In the genomic region with DNA sequence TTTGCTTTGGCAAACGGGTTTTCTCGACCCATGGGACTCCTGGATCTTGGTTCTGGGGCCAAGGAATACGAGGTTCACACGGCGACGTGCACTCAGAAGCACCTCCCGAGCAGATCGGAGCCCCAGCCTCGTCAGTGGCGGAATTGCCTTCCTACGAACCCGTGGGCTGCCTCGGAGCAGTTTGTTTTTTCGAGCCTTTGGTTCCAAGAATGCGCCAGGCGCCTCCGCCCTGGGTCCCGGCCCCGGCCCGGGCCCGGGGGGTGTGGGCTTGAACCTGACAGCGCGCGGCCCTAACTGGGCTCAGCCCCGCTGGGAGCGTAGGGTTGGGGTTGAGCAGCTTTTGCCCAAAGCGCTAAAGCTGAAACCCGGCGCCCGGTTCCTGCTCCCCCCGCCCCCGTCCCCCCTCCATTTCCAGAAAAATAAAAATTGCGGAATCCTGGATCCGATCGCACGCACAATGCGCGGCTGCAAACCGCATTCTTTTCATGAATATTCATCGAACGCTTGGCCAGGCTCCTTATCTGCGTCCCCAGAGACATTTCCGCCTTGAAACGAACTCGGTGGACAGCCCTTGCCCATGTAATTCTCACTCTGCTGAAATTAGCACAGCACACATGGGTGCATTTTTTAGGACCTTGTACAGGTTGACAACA, we compare ENCODE assay signal across 8 cellular contexts. TPM values are rescaled to one million over a fixed set of nuclear protein-coding genes. Genes with fewer than 3 reads are reported as not detected.
DNase-seq lines count a peak whose midpoint lies in the region; ATAC-seq, FAIRE-seq and TF ChIP-seq lines count a peak whose summit lies in the region.

No MANE protein-coding gene starts in this region.

- H3K23me2 ChIP-seq in H1 (ENCODE audit: low read depth, low read length): peaks cover 12% of the 10 kb centered on the region; the same call in 1 of the 2 replicates

- H3K4me3 ChIP-seq in PC-3 (ENCODE audit: low read length) (peak overlapping the region; percentile 83), H1 (ENCODE audit: extremely low read depth in 1 of 4, insufficient read depth in 2 of 4, low read depth in 3 of 4, low read length in 4 of 4) (peak overlapping the region; percentile 92 to 97 (median 94)), mucosa of descending colon (peak overlapping the region; percentile 24), uterus (peak overlapping the region; percentile 60 to 64)

- H2BK12ac ChIP-seq in H1 (ENCODE audit: low read depth, low read length): no peak overlapping the region; the same call in 1 of the 2 replicates

- no peak for TF ChIP-seq RAD21 in H1 (IDR thresholded peaks at IDR 0.05 in 1 of 2, conservative IDR thresholded peaks at IDR 0.05 in 1 of 2; ENCODE audit: low read depth in 2 of 2, low read length in 2 of 2)

- peak overlapping the region; percentile 82 for H4K91ac ChIP-seq in H1 (replicated peaks; ENCODE audit: insufficient read length, low read length)

- H2AFZ ChIP-seq in PC-3 (ENCODE audit: low read length): peak overlapping the region; percentile 90
- H2AFZ ChIP-seq in H1 (ENCODE audit: low read length): no peak overlapping the region

- H2BK15ac ChIP-seq in H1 (ENCODE audit: low read length): 0 out of 2 replicates have a peak overlapping the region, but pooled peaks have one; percentile 53

- 2% methylated on average over 24 of the region's 45 CpGs; no CpG with 5 or more reads in 1 of the 2 experiments for WGBS in H1 (ENCODE audit: extremely low coverage in 1 of 2, insufficient coverage in 1 of 2, insufficient read length in 1 of 2, insufficient replicate concordance in 2 of 2, low coverage in 1 of 2, low lambda C conversion rate in 2 of 2, missing lambda C conversion rate in 1 of 2), 2 experiments

- no peak overlapping the region for H2BK120ac ChIP-seq in H1 (replicated peaks; ENCODE audit: low read depth, low read length)

- no peak overlapping the region for H2AK5ac ChIP-seq in H1 (ENCODE audit: low read depth, low read length)

- H4K20me1 ChIP-seq in PC-3 (ENCODE audit: low read length) (peaks cover 9% of the 10 kb centered on the region), H1 (replicated peaks in 1 of 2; ENCODE audit: control insufficient read depth in 1 of 2, insufficient read depth in 2 of 2, low read length in 2 of 2) (peaks cover 9 to 18% of the 10 kb centered on the region in 2 experiments)

- no peak; a peak in 1 of 3 replicates for TF ChIP-seq POLR2A in H1 (IDR thresholded peaks at IDR 0.05; ENCODE audit: control extremely low read depth in 1 of 2, low read depth in 2 of 2, low read length in 2 of 2)
- no peak for TF ChIP-seq POLR2A in uterus (IDR thresholded peaks at IDR 0.05)

- no peaks in the 10 kb centered on the region for H3K9me2 ChIP-seq in PC-3 (replicated peaks; ENCODE audit: low read length)

- H3K9ac ChIP-seq in PC-3 (ENCODE audit: low read length) (peak overlapping the region; percentile 74), H1 (replicated peaks in 1 of 4; ENCODE audit: extremely low read depth in 1 of 4, low read depth in 3 of 4, low read length in 3 of 4) (peak overlapping the region; percentile 65 to 84 (median 76))

- ATAC-seq in HG02610 (IDR thresholded peaks at IDR 0.05; ENCODE audit: unreplicated experiment) (peak; percentile 34), PC-3 (peak; percentile 29), mucosa of descending colon (peak; percentile 32)
- ATAC-seq in activated naive CD4-positive, alpha-beta T cell treated with anti-CD3 and anti-CD28 coated beads, Interleukin-2, amount 50 U/mL, for 72 hours: no peak

- peak overlapping the region; percentile 74 for H4K5ac ChIP-seq in H1 (ENCODE audit: insufficient read length, low read depth, low read length)

- H3K27ac ChIP-seq in PC-3 (ENCODE audit: low read length) (peak overlapping the region; percentile 31), H1 (ENCODE audit: low read depth, low read length) (0 out of 2 replicates have a peak overlapping the region, but pooled peaks have one; percentile 29), uterus (peak overlapping the region; percentile 73 to 76)

- H3K4me1 ChIP-seq in PC-3 (ENCODE audit: insufficient read depth, low read length) (peaks cover 29% of the 10 kb centered on the region), H1 (replicated peaks in 1 of 4; ENCODE audit: control insufficient read depth in 3 of 4, insufficient read depth in 4 of 4, low read length in 3 of 4) (peaks cover 2 to 17% (median 10%) of the 10 kb centered on the region in 4 experiments), mucosa of descending colon (ENCODE audit: low read depth) (peaks cover 9% of the 10 kb centered on the region), uterus (no peaks in the 10 kb centered on the region)

- H3K36me3 ChIP-seq in PC-3 (ENCODE audit: low read depth, low read length) (peaks cover 15% of the 10 kb centered on the region; the same call in 1 of the 2 replicates), H1 (ENCODE audit: control insufficient read depth in 2 of 4, insufficient read depth in 4 of 4, low read length in 3 of 4) (peaks cover 0 to 8% (median 0%) of the 10 kb centered on the region in 4 experiments; a peak in 1 of 8 replicates), mucosa of descending colon (ENCODE audit: low read depth) (no peaks in the 10 kb centered on the region), uterus (no peaks in the 10 kb centered on the region)

- BruUV-seq in PC-3 (replicated peaks; lab: Mats Ljungman, UMichigan): no TSS peak

- H3K79me2 ChIP-seq in PC-3 (ENCODE audit: low read length) (peaks cover 59% of the 10 kb centered on the region), H1 (ENCODE audit: control insufficient read depth in 1 of 2, insufficient read depth in 2 of 2, low read length in 2 of 2) (peaks cover 13 to 53% of the 10 kb centered on the region in 2 experiments)

- CTCF ChIA-PET in PC-3 (lab: Charles Lee) (interaction anchor here (0.6 kb wide), 1 partner anchor 1063 kb away, joined by 4 read pairs; no protein-coding TSS in a partner anchor), H1 (lab: Charles Lee; ENCODE audit: partially characterized antibody) (interaction anchor here (0.6 kb wide), 1 partner anchor 1088 kb away, joined by 3 read pairs; no protein-coding TSS in a partner anchor)

- H3K9me3 Mint-ChIP-seq in activated naive CD4-positive, alpha-beta T cell treated with anti-CD3 and anti-CD28 coated beads, Interleukin-2, amount 50 U/mL, for 72 hours: no peaks in the 10 kb centered on the region

- H4K8ac ChIP-seq in H1 (ENCODE audit: extremely low read depth, insufficient read depth, low read length): peak overlapping the region; percentile 89

- TF ChIP-seq CTCF in PC-3 (conservative IDR thresholded peaks at IDR 0.05; ENCODE audit: low read depth, low read length): no peak
- TF ChIP-seq CTCF in H1 (IDR thresholded peaks at IDR 0.05; ENCODE audit: control extremely low read depth in 1 of 3, insufficient read depth in 1 of 3, low read depth in 1 of 3, low read length in 3 of 3): no peak
- no peak for TF ChIP-seq CTCF in mucosa of descending colon (IDR thresholded peaks at IDR 0.05)
- TF ChIP-seq CTCF in uterus (IDR thresholded peaks at IDR 0.05): no peak

- H3K56ac ChIP-seq in H1 (replicated peaks; ENCODE audit: insufficient read length, low read depth, low read length): peak overlapping the region; percentile 47

- peak overlapping the region; percentile 91 for H3K4ac ChIP-seq in H1 (replicated peaks; ENCODE audit: insufficient read length, low read depth, low read length)

- POLR2A ChIA-PET in PC-3 (lab: Charles Lee; ENCODE audit: unreplicated experiment) (no interaction called here), H1 (lab: Charles Lee; ENCODE audit: partially characterized antibody) (interaction anchor here (0.7 kb wide), 1 partner anchor 787 kb away, joined by 3 read pairs; no protein-coding TSS in a partner anchor)

- no peak for TF ChIP-seq EP300 in H1 (IDR thresholded peaks at IDR 0.05; ENCODE audit: borderline replicate concordance in 1 of 2, low read depth in 2 of 2, low read length in 2 of 2)

- H3K27me3 ChIP-seq in PC-3 (ENCODE audit: low read length) (no peaks in the 10 kb centered on the region), H1 (replicated peaks in 1 of 4; ENCODE audit: control insufficient read depth in 3 of 4, extremely low read depth in 1 of 4, insufficient read depth in 3 of 4, low read length in 3 of 4) (no peaks in the 10 kb centered on the region), uterus (no peaks in the 10 kb centered on the region)

- DNase-seq in NOMO-1 (lab: John Stamatoyannopoulos, UW; ENCODE audit: unreplicated experiment in 2 of 2): peak; percentile 59 to 64
- no peak for DNase-seq in NOMO-1 treated with dmso at 0.1 percent for 144 hours (lab: John Stamatoyannopoulos, UW; ENCODE audit: unreplicated experiment)
- peak; percentile 63 for DNase-seq in PC-3
- peak in 1 of 2 experiments; percentile 62 for DNase-seq in H1 (ENCODE audit: low read depth in 1 of 2, low spot score in 2 of 2)
- DNase-seq in mucosa of descending colon: peak; percentile 38 to 52 (median 42)
- DNase-seq in uterus: peak; percentile 21 to 30
- no peak for DNase-seq in activated naive CD4-positive, alpha-beta T cell treated with anti-CD3 and anti-CD28 coated beads, Interleukin-2, amount 50 U/mL, for 72 hours (ENCODE audit: low spot score in 2 of 2)

- peak overlapping the region; percentile 91 for H3K4me2 ChIP-seq in PC-3 (ENCODE audit: low read length)
- H3K4me2 ChIP-seq in H1 (ENCODE audit: insufficient read depth in 1 of 2, low read depth in 2 of 2, low read length in 2 of 2): peak overlapping the region; percentile 84 to 94

- H3K79me1 ChIP-seq in H1 (ENCODE audit: low read depth, low read length): 0 out of 2 replicates have a peak, but pooled peaks cover 2% of the 10 kb centered on the region

- H3K36me3 Mint-ChIP-seq in activated naive CD4-positive, alpha-beta T cell treated with anti-CD3 and anti-CD28 coated beads, Interleukin-2, amount 50 U/mL, for 72 hours: peaks cover 0 to 16% of the 10 kb centered on the region in 2 donors

- intact Hi-C loops in PC-3 (cut with micrococcal nuclease): loop anchor here (2.0 to 5.0 kb wide), 5 partner anchors 39 to 734 kb away; no protein-coding TSS in a partner anchor
- intact Hi-C loops in mucosa of descending colon (cut with DNase I, micrococcal nuclease): loop anchor here in 1 of 2 donors (10.0 kb wide), 1 partner anchor 1096 kb away; no protein-coding TSS in a partner anchor
- intact Hi-C loops in uterus (cut with DNase I; ENCODE audit: low total_unique reads): no loop called here

- H2BK20ac ChIP-seq in H1 (ENCODE audit: low read length): no peak overlapping the region

- peak overlapping the region; percentile 62; the same call in 1 of the 2 replicates for H2BK5ac ChIP-seq in H1 (ENCODE audit: low read depth, low read length)

- no peaks in the 10 kb centered on the region for H3F3A ChIP-seq in PC-3 (ENCODE audit: low read length, unreplicated experiment)

- H3K9me3 ChIP-seq in PC-3 (ENCODE audit: low read length): no peaks in the 10 kb centered on the region
- H3K9me3 ChIP-seq in H1 (ENCODE audit: insufficient read depth in 2 of 2, low read depth in 1 of 2, low read length in 1 of 2): no peaks in the 10 kb centered on the region
- H3K9me3 ChIP-seq in mucosa of descending colon: no peaks in the 10 kb centered on the region
- H3K9me3 ChIP-seq in uterus: no peaks in the 10 kb centered on the region

- FAIRE-seq in H1 (lab: Jason Lieb, UNC): no peak

- H3K18ac ChIP-seq in H1 (ENCODE audit: extremely low read depth, low read length): peak overlapping the region; percentile 84

- H3K27ac Mint-ChIP-seq in activated naive CD4-positive, alpha-beta T cell treated with anti-CD3 and anti-CD28 coated beads, Interleukin-2, amount 50 U/mL, for 72 hours: no peak overlapping the region

- H3K23ac ChIP-seq in H1 (ENCODE audit: insufficient read length): no peak overlapping the region

- peak overlapping the region; percentile 89 for H3K14ac ChIP-seq in H1 (ENCODE audit: insufficient read length)

RNA-seq across cellular contexts. Expression of gene BASP1, which starts 1.0 kb away (rescaled TPM):
- total RNA-seq in PC-3 (2014; rRNA removed) (169 and 273 TPM in 2 replicates), mucosa of descending colon (10 to 100 TPM in 1 of 3 donors, 1 to 10 TPM in 2; 3.6 to 10.6 (median 8.6) TPM), uterus (10 to 100 TPM; 21.5 to 64.8 (median 26.7) TPM)
- total RNA-seq in H1 (2021; fragmentation: NEBNext Ultra II Directional; extraction: Animal tissue kit (Norgen Biotek cat#: 25700)): 95.2 and 97.7 TPM in 2 replicates
- 66.2 and 104 TPM in 2 replicates for polyA plus RNA-seq in H1 (2011; rRNA removed)
- 91.7 TPM for polyA plus RNA-seq in H1 (2011; cell fraction: cytosol; rRNA removed)
- 24.6 TPM for polyA plus RNA-seq in H1 (2011; cell fraction: nucleus; rRNA removed)
- 70.7 to 85.8 TPM (median 73.4 TPM) in 4 replicates for polyA plus RNA-seq in H1 (2012, experiment 1 of 2)
- polyA plus RNA-seq in H1 (2012, experiment 2 of 2): 56.0 TPM
- 163 TPM for polyA plus RNA-seq in H1 (2013, experiment 1 of 2)
- 165 TPM for polyA plus RNA-seq in H1 (2013, experiment 2 of 2)
- 11.9 and 14.6 TPM in 2 replicates for polyA minus RNA-seq in H1 (2011; rRNA and poly(A)+ RNA removed)
- polyA minus RNA-seq in H1 (2011; cell fraction: cytosol; rRNA and poly(A)+ RNA removed): 30.3 TPM
- polyA minus RNA-seq in H1 (2011; cell fraction: nucleus; rRNA and poly(A)+ RNA removed): 21.8 TPM
- under 1 TPM; 0.16 to 0.76 TPM for total RNA-seq in activated naive CD4-positive, alpha-beta T cell treated with anti-CD3 and anti-CD28 coated beads, Interleukin-2, amount 50 U/mL, for 72 hours

Comparison
In these comparisons a context has a peak if more than half of its experiments do, and no peak if none do; other contexts are left out.
1. DNase-seq: peak in NOMO-1 (2 of 2), PC-3 (single experiment), mucosa of descending colon (3 of 3) and uterus (2 of 2); none in NOMO-1 treated with dmso at 0.1 percent for 144 hours (single experiment) and activated naive CD4-positive, alpha-beta T cell treated with anti-CD3 and anti-CD28 coated beads, Interleukin-2, amount 50 U/mL, for 72 hours (0 of 2).
2. ATAC-seq: peak in HG02610 (single experiment), PC-3 (single experiment) and mucosa of descending colon (single experiment); none in activated naive CD4-positive, alpha-beta T cell treated with anti-CD3 and anti-CD28 coated beads, Interleukin-2, amount 50 U/mL, for 72 hours (0 of 2).
3. H3K4me3 ChIP-seq: peak in every context shown above with its lines; median percentile 94 in H1; 83 in PC-3; 62 in uterus; 24 in mucosa of descending colon.
4. Peak in every context shown above with its lines, with median percentiles within 50 percentile points of each other: H3K27ac ChIP-seq.